In the genomic region with DNA sequence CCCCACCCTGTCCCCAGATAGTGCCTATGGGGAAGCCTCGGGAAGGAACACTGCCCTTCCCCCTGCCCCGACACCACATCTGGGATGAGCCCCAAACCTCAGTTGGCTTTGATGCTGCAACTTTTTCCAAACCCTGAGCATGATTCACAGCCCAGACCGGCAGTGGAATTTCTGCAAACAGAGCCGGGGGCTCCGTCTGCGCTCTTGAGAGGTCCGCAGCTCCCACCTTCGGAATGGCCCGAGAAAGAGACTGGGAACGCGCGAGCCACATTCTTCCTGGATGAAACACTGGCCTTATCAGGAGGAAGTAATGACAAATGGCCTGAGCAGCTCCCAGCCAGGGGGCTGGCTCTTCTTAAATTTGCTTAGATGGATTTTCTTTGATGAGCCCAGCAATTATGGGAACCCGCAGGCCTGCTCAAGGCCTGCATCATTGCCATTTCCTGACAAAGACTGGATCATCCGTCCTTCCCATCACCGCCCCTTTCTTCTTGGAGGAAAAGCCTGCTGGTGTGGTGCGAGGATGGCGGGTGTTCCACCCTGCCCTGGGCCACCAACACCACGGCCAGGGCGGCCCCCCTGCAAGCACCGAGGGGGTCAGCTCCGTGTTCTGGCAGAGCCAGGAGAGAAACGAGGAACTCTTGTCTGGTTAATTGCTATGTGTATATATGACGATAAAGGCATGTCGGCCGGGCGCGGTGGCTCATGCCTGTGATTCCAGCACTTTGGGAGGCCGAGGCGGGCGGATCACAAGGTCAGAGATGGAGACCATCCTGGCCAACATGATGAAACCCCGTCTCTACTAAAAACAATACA, we compare ENCODE assay signal across 9 cellular contexts. TPM values are rescaled to one million over a fixed set of nuclear protein-coding genes. Genes with fewer than 3 reads are reported as not detected.
DNase-seq lines count a peak whose midpoint lies in the region; ATAC-seq and TF ChIP-seq lines count a peak whose summit lies in the region.
"Had no signal": no experiment of that assay in that cellular context is flagged by ENCODE, and none has a peak within 500 bp of the region (broad histone marks: within the 10 kb centered on the region; RNA-seq: fewer than 3 reads in every experiment).

No MANE protein-coding gene starts in this region.

- peaks cover 31% of the 10 kb centered on the region for H3K4me1 Mint-ChIP-seq in nephron

- no peak overlapping the region for H3K27ac ChIP-seq in esophagus muscularis mucosa (replicated peaks in 1 of 4)

- no peak for TF ChIP-seq EP300 in esophagus muscularis mucosa (IDR thresholded peaks at IDR 0.05)

- H3K27me3 Mint-ChIP-seq in nephron (ENCODE audit: low read depth): peaks cover 6% of the 10 kb centered on the region

- H3K36me3 ChIP-seq in esophagus muscularis mucosa: no peaks in the 10 kb centered on the region

- no peaks in the 10 kb centered on the region for H3K36me3 Mint-ChIP-seq in nephron (ENCODE audit: low read depth)

- ATAC-seq in GM18502 (IDR thresholded peaks at IDR 0.05; ENCODE audit: poor library complexity, unreplicated experiment) (no peak), HG03442 (IDR thresholded peaks at IDR 0.05; ENCODE audit: unreplicated experiment) (no peak)

- peak overlapping the region in 1 of 3 experiments; percentile 29 for H3K4me3 Mint-ChIP-seq in nephron

- peak overlapping the region; percentile 37 to 92 (median 80) for H3K27ac Mint-ChIP-seq in nephron

- H3K4me3 ChIP-seq in AG09309 (ENCODE audit: control insufficient read depth, low read depth, low read length) (peak overlapping the region; percentile 3; the same call in 1 of the 2 replicates), esophagus muscularis mucosa (no peak overlapping the region)

- H3K4me1 ChIP-seq in esophagus muscularis mucosa: peaks cover 0 to 24% (median 14%) of the 10 kb centered on the region in 4 donors

- TF ChIP-seq POLR2A in esophagus muscularis mucosa (IDR thresholded peaks at IDR 0.05; ENCODE audit: low read depth) (no peak), erythroblast (IDR thresholded peaks at IDR 0.05; ENCODE audit: low read length) (no peak)

- no peaks in the 10 kb centered on the region for H3K9me3 Mint-ChIP-seq in nephron

- DNase-seq in AG09309 (ENCODE audit: low read depth) (peak; percentile 98), NCI-H226 (peak; percentile 100), esophagus muscularis mucosa (ENCODE audit: extremely low spot score) (peak; percentile 92), erythroblast (lab: John Stamatoyannopoulos, UW) (no peak), NCI-H2107 treated with DMSO at 0.1 percent for 48 hours (lab: John Stamatoyannopoulos, UW; ENCODE audit: unreplicated experiment) (no peak)
- DNase-seq: central memory CD4-positive, alpha-beta T cell had no signal

- peaks cover 0 to 17% (median 0%) of the 10 kb centered on the region in 4 donors for H3K27me3 ChIP-seq in esophagus muscularis mucosa

- intact Hi-C loops in esophagus muscularis mucosa (cut with DNase I): no loop called here

- no peaks in the 10 kb centered on the region for H3K9me3 ChIP-seq in esophagus muscularis mucosa

- no peak for TF ChIP-seq CTCF in AG09309 (IDR thresholded peaks at IDR 0.05; ENCODE audit: control insufficient read depth, insufficient read depth, low read depth, low read length, missing control alignments)
- TF ChIP-seq CTCF in esophagus muscularis mucosa (IDR thresholded peaks at IDR 0.05): no peak
- TF ChIP-seq CTCF in nephron (IDR thresholded peaks at IDR 0.05; ENCODE audit: unreplicated experiment in 3 of 3): no peak

- WGBS in esophagus muscularis mucosa: 72% methylated on average over 30 of the region's 31 CpGs

RNA-seq across cellular contexts. Expression of a gene that starts 38.8 kb away (rescaled TPM):
- 10 to 100 TPM; 36.0 to 89.5 (median 56.4) TPM for total RNA-seq in esophagus muscularis mucosa

Comparison
In these comparisons a context has a peak if more than half of its experiments do, and no peak if none do; other contexts are left out.
1. DNase-seq: peak in AG09309 (single experiment), NCI-H226 (single experiment) and esophagus muscularis mucosa (single experiment); none in erythroblast (0 of 2) and NCI-H2107 treated with DMSO at 0.1 percent for 48 hours (single experiment).